1 cellular context compared by ENCODE assay signal in the genomic region with DNA sequence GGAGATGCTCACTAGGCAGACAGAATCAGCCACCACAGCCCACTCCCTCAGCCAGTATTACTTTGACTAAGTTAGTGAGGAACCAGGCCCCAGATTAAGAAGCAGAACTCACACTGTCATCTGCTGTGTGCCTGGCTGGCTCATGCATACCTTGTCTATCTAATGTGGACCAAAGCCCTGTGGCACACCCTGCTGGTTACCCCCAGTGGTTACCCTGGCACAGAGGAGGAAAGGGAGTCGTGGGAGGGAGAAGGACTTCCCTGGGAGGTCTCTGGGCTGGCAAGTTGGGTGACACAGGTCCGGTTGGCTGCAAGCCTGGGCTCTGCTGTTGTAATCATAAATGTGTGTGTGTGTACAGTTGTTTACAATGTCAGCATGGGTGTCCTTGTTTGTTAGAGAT.
TF ChIP-seq lines count a peak whose summit lies in the region.

No MANE protein-coding gene starts in this region.

TF ChIP-seq in K562, 482 proteins besides CTCF, POLR2A, EP300 and RAD21 (continued from another document):
- TF ChIP-seq KDM4B (IDR thresholded peaks at IDR 0.05; ENCODE audit: borderline replicate concordance in 2 of 2, low read depth in 1 of 2) (no peak), LCOR (CRISPR knock-in tag; IDR thresholded peaks at IDR 0.05) (no peak), RBM25 (IDR thresholded peaks at IDR 0.05; ENCODE audit: low read depth, low read length, severe bottlenecking) (no peak), THAP7 (CRISPR knock-in tag; IDR thresholded peaks at IDR 0.05) (no peak), SLC30A9 (CRISPR knock-in tag; IDR thresholded peaks at IDR 0.05) (no peak), GABPA (tag; conservative IDR thresholded peaks at IDR 0.05; ENCODE audit: low read depth) (no peak)
